25 cellular contexts compared by ENCODE assay signal in the genomic region with DNA sequence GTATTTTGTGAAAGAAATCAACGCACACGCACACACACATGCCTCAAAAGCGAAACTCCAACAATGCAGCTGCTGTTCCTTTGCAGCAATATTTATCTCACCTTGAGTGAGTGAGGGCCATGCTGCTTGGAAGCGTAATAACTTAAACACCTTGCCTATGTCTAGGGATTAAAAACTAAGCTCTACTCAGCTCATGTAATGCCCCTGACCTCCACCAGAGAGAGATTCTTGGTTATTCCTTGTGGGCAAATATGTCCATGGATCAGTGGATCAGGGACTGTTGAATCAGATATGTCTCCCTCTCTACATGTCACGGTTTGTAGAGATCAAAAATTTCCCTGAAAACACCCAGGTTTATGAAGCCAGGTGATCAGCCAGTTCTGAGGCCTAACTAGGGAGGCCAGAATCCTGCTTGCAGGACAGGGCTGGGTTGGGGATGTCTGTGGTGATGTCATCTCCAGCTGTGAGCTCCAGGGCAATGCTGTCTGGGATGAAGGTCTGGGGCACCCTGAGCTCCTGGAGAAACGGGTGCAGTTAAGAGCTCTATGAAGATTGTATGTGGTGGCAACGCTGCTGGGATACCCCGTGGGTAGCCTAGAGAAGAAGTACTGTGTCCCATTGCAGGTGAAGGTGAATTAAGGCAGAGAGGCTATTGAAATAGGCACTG.
A peak's percentile ranks its signal among the peaks of the same experiment; 100 is the strongest.
DNase-seq lines count a peak whose midpoint lies in the region; ATAC-seq, FAIRE-seq and TF ChIP-seq lines count a peak whose summit lies in the region.
"Had no signal": no experiment of that assay in that cellular context is flagged by ENCODE, and none has a peak within 500 bp of the region (broad histone marks: within the 10 kb centered on the region; RNA-seq: fewer than 3 reads in every experiment).

No MANE protein-coding gene starts in this region.

- no peaks in the 10 kb centered on the region for H3K27me3 ChIP-seq in HCT116 (ENCODE audit: insufficient read depth, low read length)
- H3K27me3 ChIP-seq in K562 (ENCODE audit: control insufficient read depth in 2 of 2, insufficient read depth in 2 of 2, low read length in 2 of 2): peaks cover 0 to 4% of the 10 kb centered on the region in 2 experiments; a peak in 1 of 5 replicates
- H3K27me3 ChIP-seq in H7 (ENCODE audit: control insufficient read depth, insufficient read depth, low read length): no peaks in the 10 kb centered on the region
- H3K27me3 ChIP-seq: ascending aorta had no signal

- TF ChIP-seq CTCF in HCT116 (IDR thresholded peaks at IDR 0.05 in 2 of 3, conservative IDR thresholded peaks at IDR 0.05 in 1 of 3; ENCODE audit: borderline replicate concordance in 1 of 3, insufficient read depth in 1 of 3, low read depth in 2 of 3, low read length in 2 of 3) (peak in 2 of 3 experiments; percentile 23 to 35; a peak in 2 of 6 replicates), K562 (IDR thresholded peaks at IDR 0.05 in 2 of 3, conservative IDR thresholded peaks at IDR 0.05 in 1 of 3; ENCODE audit: insufficient read depth in 2 of 3, low read depth in 1 of 3, low read length in 3 of 3) (no peak)

- H3K27ac ChIP-seq in HCT116 (ENCODE audit: low read depth, low read length) (no peak overlapping the region), K562 (ENCODE audit: extremely low read depth, low read depth, low read length) (no peak overlapping the region)
- H3K27ac ChIP-seq: ascending aorta, thoracic aorta had no signal

- TF ChIP-seq EP300 in K562 (IDR thresholded peaks at IDR 0.05; ENCODE audit: low read length): no peak

- WGBS in K562 (ENCODE audit: insufficient coverage, low coverage, missing lambda C conversion rate): 46% methylated on average over 8 of the region's 8 CpGs

- intact Hi-C loops in HCT116 (cut with micrococcal nuclease): no loop called here
- intact Hi-C loops in K562 (cut with micrococcal nuclease): loop anchor here (10.0 kb wide), 1 partner anchor 69 kb away; no protein-coding TSS in a partner anchor

- H3K9ac ChIP-seq in HCT116 (ENCODE audit: low read length) (no peak overlapping the region), K562 (ENCODE audit: insufficient read depth in 1 of 2, low read depth in 2 of 2, low read length in 2 of 2) (no peak overlapping the region)

- POLR2A ChIA-PET in HCT116 (lab: Charles Lee): no interaction called here
- POLR2A ChIA-PET in K562 (lab: Yijun Ruan, JAX): interaction anchor here (1.0 to 1.3 kb wide), 2 partner anchors 13 to 482 kb away, joined by 3 read pairs; no protein-coding TSS in a partner anchor

- ATAC-seq in HCT116: peak; percentile 55; the same call in 1 of the 2 replicates
- no peak; the same call in 2 of the 3 replicates for ATAC-seq in K562
- ATAC-seq: activated T-helper 17 cell treated with anti-CD3 and anti-CD28 coated beads, Interleukin-2, amount 50 U/mL, for 72 hours; left ventricle myocardium superior; natural killer cell treated with Interleukin-12 subunit alpha and Interleukin-12 subunit beta and Interleukin-15 and Interleukin-18, amount 100 ng/mL, for 72 hours; sciatic nerve; stimulated activated naive CD8-positive, alpha-beta T cell treated with anti-CD3 and anti-CD28 coated beads, Interleukin-15, Interleukin-2, amounts not matched to agents 100 U/mL and 50 U/mL, for 24 hours; WTC11 had no signal

- RAD21 ChIA-PET in HCT116 (lab: Charles Lee; ENCODE audit: low non-redundant PET in 1 of 2, low total read pairs in 2 of 2, uncharacterized antibody in 2 of 2, unreplicated experiment in 2 of 2): no interaction called here

- no peaks in the 10 kb centered on the region for H3K4me1 ChIP-seq in HCT116 (ENCODE audit: control insufficient read depth in 1 of 2, insufficient read depth in 2 of 2, low read length in 2 of 2)
- peaks cover 0 to 3% of the 10 kb centered on the region in 2 experiments; a peak in 2 of 5 replicates for H3K4me1 ChIP-seq in K562 (replicated peaks in 1 of 2; ENCODE audit: control insufficient read depth in 2 of 2, insufficient read depth in 2 of 2, low read length in 2 of 2)
- H3K4me1 ChIP-seq: ascending aorta, Caco-2 had no signal

- H3K79me2 ChIP-seq in HCT116 (ENCODE audit: insufficient read depth, low read length) (no peaks in the 10 kb centered on the region), K562 (ENCODE audit: control insufficient read depth, insufficient read depth, low read length) (no peaks in the 10 kb centered on the region)

- H3K9me1 ChIP-seq in K562 (ENCODE audit: control insufficient read depth, insufficient read depth, low read length): no peaks in the 10 kb centered on the region

- no TSS peak for BruUV-seq in HCT116 (replicated peaks; lab: Mats Ljungman, UMichigan)
- no TSS peak for BruUV-seq in K562 (replicated peaks; lab: Mats Ljungman, UMichigan)

- H3K4me3 ChIP-seq in HCT116 (replicated peaks in 1 of 2; ENCODE audit: low read depth in 1 of 2, low read length in 2 of 2): no peak overlapping the region
- H3K4me3 ChIP-seq in K562: no peak overlapping the region
- H3K4me3 ChIP-seq in H7 (ENCODE audit: insufficient read depth, low read depth, low read length): no peak overlapping the region
- H3K4me3 ChIP-seq: ascending aorta, thoracic aorta had no signal

- FAIRE-seq in K562 (lab: Jason Lieb, UNC): no peak

- H2AFZ ChIP-seq in HCT116 (ENCODE audit: low read depth, low read length, poor library complexity, severe bottlenecking): no peak overlapping the region
- no peak overlapping the region for H2AFZ ChIP-seq in K562 (ENCODE audit: low read depth, low read length)

- no peak for TF ChIP-seq RAD21 in HCT116 (IDR thresholded peaks at IDR 0.05; ENCODE audit: low read depth)
- no peak for TF ChIP-seq RAD21 in K562 (CRISPR knock-in tag; conservative IDR thresholded peaks at IDR 0.05 in 1 of 2, IDR thresholded peaks at IDR 0.05 in 1 of 2)

- no peaks in the 10 kb centered on the region for H3K36me3 ChIP-seq in HCT116 (ENCODE audit: control insufficient read depth in 1 of 2, insufficient read depth in 2 of 2, low read length in 2 of 2)
- no peaks in the 10 kb centered on the region for H3K36me3 ChIP-seq in K562 (ENCODE audit: control insufficient read depth, insufficient read depth, low read length)
- H3K36me3 ChIP-seq in H7 (replicated peaks; ENCODE audit: control insufficient read depth, insufficient read depth, low read length): no peaks in the 10 kb centered on the region
- H3K36me3 ChIP-seq: ascending aorta, thoracic aorta had no signal

- CTCF ChIA-PET in HCT116 (lab: Charles Lee): interaction anchor here (1.9 kb wide), 1 partner anchor 13 kb away, joined by 13 read pairs; no protein-coding TSS in a partner anchor
- CTCF ChIA-PET in K562 (lab: Yijun Ruan, JAX; ENCODE audit: low intra/inter-chr PET ratio): no interaction called here

- H3K9me3 ChIP-seq in HCT116 (ENCODE audit: control insufficient read depth in 1 of 2, insufficient read depth in 1 of 2, low read depth in 1 of 2, low read length in 2 of 2) (no peaks in the 10 kb centered on the region), K562 (replicated peaks; ENCODE audit: control insufficient read depth, insufficient read depth, low read depth, low read length) (no peaks in the 10 kb centered on the region)
- H3K9me3 ChIP-seq: ascending aorta, Caco-2, thoracic aorta had no signal

- in situ Hi-C loops in ACHN (cut with HindIII; ENCODE audit: low pct_ligation_motif_present, low pct_unique_long_range_greater_than_20kb, low sequenced_read_pairs) (no loop called here), K562 (cut with MboI) (no loop called here)

- H4K20me1 ChIP-seq in HCT116 (ENCODE audit: insufficient read depth) (no peaks in the 10 kb centered on the region), K562 (replicated peaks; ENCODE audit: control insufficient read depth, insufficient read depth, low read length) (no peaks in the 10 kb centered on the region)

- no peak overlapping the region for H3K4me2 ChIP-seq in HCT116 (ENCODE audit: low read length)
- H3K4me2 ChIP-seq in K562 (ENCODE audit: insufficient read depth, low read length): no peak overlapping the region

- TF ChIP-seq POLR2A in HCT116 (IDR thresholded peaks at IDR 0.05; ENCODE audit: borderline replicate concordance, extremely low read depth, insufficient read depth, insufficient read length) (no peak), K562 (conservative IDR thresholded peaks at IDR 0.05) (no peak)

- no peaks in the 10 kb centered on the region for H3K9me2 ChIP-seq in HCT116 (ENCODE audit: insufficient read depth)

- DNase-seq in ACHN (peak; percentile 9), HCT116 (ENCODE audit: low read depth, low spot score) (no peak), K562 (ENCODE audit: extremely low read depth in 1 of 4, low spot score in 3 of 4) (no peak), islet precursor cell (peak; percentile 47), glomerular visceral epithelial cell (ENCODE audit: extremely low spot score) (no peak), SKM-1 treated with dmso at 0.1 percent for 144 hours (lab: John Stamatoyannopoulos, UW; ENCODE audit: unreplicated experiment) (no peak), H7 (no peak), midbrain (lab: John Stamatoyannopoulos, UW) (no peak)
- DNase-seq: activated CD8-positive, alpha-beta memory T cell treated with anti-CD3 and anti-CD28 coated beads, Interleukin-2, amount 50 U/mL, for 4 hours; activated naive CD8-positive, alpha-beta T cell treated with anti-CD3 and anti-CD28 coated beads for 36 hours; Caco-2; central memory CD4-positive, alpha-beta T cell; left ventricle myocardium superior; MV-4-11; NCI-H1694; NCI-H526 treated with DMSO at 0.1 percent for 48 hours; stimulated activated CD4-positive, alpha-beta T cell treated with anti-CD3 and anti-CD28 coated beads, Interleukin-15, amount 100 ng/mL, for 24 hours; stimulated activated naive CD8-positive, alpha-beta T cell treated with anti-CD3 and anti-CD28 coated beads, Interleukin-15, Interleukin-2, amounts not matched to agents 100 U/mL and 50 U/mL, for 24 hours; T-helper 9 cell had no signal

TF ChIP-seq in HCT116, 20 proteins besides CTCF, POLR2A, EP300 and RAD21 (continues in another document):
- TF ChIP-seq YY1 (IDR thresholded peaks at IDR 0.05; ENCODE audit: extremely low read depth, insufficient replicate concordance, low read depth, low read length) (no peak), SIN3A (IDR thresholded peaks at IDR 0.05; ENCODE audit: low read depth) (no peak), EZH2phosphoT487 (IDR thresholded peaks at IDR 0.05; ENCODE audit: borderline replicate concordance) (no peak)

TF ChIP-seq in K562, 482 proteins besides CTCF, POLR2A, EP300 and RAD21:
- TF ChIP-seq, protein P1, sequence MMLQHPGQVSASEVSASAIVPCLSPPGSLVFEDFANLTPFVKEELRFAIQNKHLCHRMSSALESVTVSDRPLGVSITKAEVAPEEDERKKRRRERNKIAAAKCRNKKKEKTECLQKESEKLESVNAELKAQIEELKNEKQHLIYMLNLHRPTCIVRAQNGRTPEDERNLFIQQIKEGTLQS (IDR thresholded peaks at IDR 0.05): peak; percentile 48
- TF ChIP-seq, protein P1 (CRISPR knock-in tag; conservative IDR thresholded peaks at IDR 0.05): no peak
- TF ChIP-seq TCF3 (CRISPR knock-in tag; IDR thresholded peaks at IDR 0.05) (no peak), SMARCC2 (IDR thresholded peaks at IDR 0.05; ENCODE audit: low read depth) (no peak), PPARD (CRISPR knock-in tag; IDR thresholded peaks at IDR 0.05) (no peak)

Comparison
In these comparisons a context has a peak if more than half of its experiments do, and no peak if none do; other contexts are left out.
1. DNase-seq: peak in ACHN (single experiment) and islet precursor cell (single experiment); none in HCT116 (single experiment), K562 (0 of 4), glomerular visceral epithelial cell (single experiment), SKM-1 treated with dmso at 0.1 percent for 144 hours (single experiment), H7 (single experiment) and midbrain (single experiment).
2. CTCF ChIP-seq: peak in HCT116 (2 of 3); none in K562 (0 of 3).